ENCODE assay signal across 14 cellular contexts in genomic region chr22:20316844-20317401, GRCh38. TPM values are rescaled to one million over a fixed set of nuclear protein-coding genes. Genes with fewer than 3 reads are reported as not detected.
DNase-seq lines count a peak whose midpoint lies in the region; ATAC-seq and TF ChIP-seq lines count a peak whose summit lies in the region.
"Had no signal": no experiment of that assay in that cellular context is flagged by ENCODE, and none has a peak within 500 bp of the region (broad histone marks: within the 10 kb centered on the region; RNA-seq: fewer than 3 reads in every experiment).

No MANE protein-coding gene starts in this region.

- H3K27me3 ChIP-seq in BLaER1 (no peaks in the 10 kb centered on the region), DND-41 (ENCODE audit: insufficient read depth, low read length, poor library complexity) (no peaks in the 10 kb centered on the region)
- H3K27me3 ChIP-seq: colonic mucosa, thyroid gland had no signal

- no peak for TF ChIP-seq CTCF in DND-41 (IDR thresholded peaks at IDR 0.05; ENCODE audit: borderline replicate concordance, extremely low read depth, low read length, poor library complexity, severe bottlenecking)
- TF ChIP-seq CTCF in brain (conservative IDR thresholded peaks at IDR 0.05), result no peak
- no peak for TF ChIP-seq CTCF in nephron progenitor cell (IDR thresholded peaks at IDR 0.05)

- no peak overlapping the region for H2AFZ ChIP-seq in DND-41 (ENCODE audit: low read depth, low read length)

- ATAC-seq in DND-41 (ENCODE audit: insufficient read depth, low read depth) (no peak), GM18909 (IDR thresholded peaks at IDR 0.05; ENCODE audit: poor library complexity, unreplicated experiment) (no peak)
- ATAC-seq: activated CD4-positive, CD25-positive, alpha-beta regulatory T cell treated with anti-CD3 and anti-CD28 coated beads, Interleukin-2, amount 50 U/mL, for 24 hours had no signal

- H3K4me1 ChIP-seq in BLaER1 (peaks cover 71% of the 10 kb centered on the region), DND-41 (ENCODE audit: insufficient read depth, low read length) (peaks cover 47% of the 10 kb centered on the region)

- H3K4me3 ChIP-seq in BLaER1 (no peak overlapping the region), DND-41 (ENCODE audit: low read depth in 1 of 2, low read length in 2 of 2) (no peak overlapping the region)
- H3K4me3 ChIP-seq: colonic mucosa, thyroid gland had no signal

- H3K27me3 Mint-ChIP-seq in brain (peaks cover 12% of the 10 kb centered on the region), nephron progenitor cell (ENCODE audit: low read depth, poor library complexity) (no peaks in the 10 kb centered on the region)

- peak overlapping the region in 4 of 5 experiments; percentile 48 to 71 (median 63) for H3K27ac Mint-ChIP-seq in brain
- peak overlapping the region; percentile 45 for H3K27ac Mint-ChIP-seq in nephron progenitor cell

- H3K4me2 ChIP-seq in BLaER1 (peak overlapping the region; percentile 95), DND-41 (ENCODE audit: insufficient read depth, low read length) (peak overlapping the region; percentile 94; the same call in 1 of the 2 replicates)

- DNase-seq in DND-41 (no peak), nephron progenitor cell (no peak), ACHN (no peak), DMS53 (lab: John Stamatoyannopoulos, UW) (no peak)
- DNase-seq in activated effector memory CD4-positive, alpha-beta T cell treated with anti-CD3 and anti-CD28 coated beads, Interleukin-2, amount 50 U/mL, for 16 hours, result no peak
- DNase-seq: colonic mucosa, DMS153, MM.1S, NCI-H526 treated with DMSO at 0.1 percent for 48 hours, thyroid gland had no signal

- peaks cover 44% of the 10 kb centered on the region for H3K79me2 ChIP-seq in DND-41 (ENCODE audit: insufficient read depth, low read length)

- H4K20me1 ChIP-seq in BLaER1 (peaks cover 26% of the 10 kb centered on the region), DND-41 (ENCODE audit: insufficient read depth, low read length) (peaks cover 22% of the 10 kb centered on the region)

- H3K4me3 Mint-ChIP-seq in brain (peak overlapping the region; percentile 93 to 97 (median 95)), nephron progenitor cell (peak overlapping the region; percentile 12)

- H3K4me1 Mint-ChIP-seq in brain, result peaks cover 41% of the 10 kb centered on the region
- peaks cover 46% of the 10 kb centered on the region for H3K4me1 Mint-ChIP-seq in nephron progenitor cell

- H3K9ac ChIP-seq in BLaER1 (peak overlapping the region; percentile 38; the same call in 1 of the 2 replicates), DND-41 (ENCODE audit: low read depth, low read length) (0 out of 2 replicates have a peak overlapping the region, but pooled peaks have one; percentile 17)

- no peaks in the 10 kb centered on the region for H3K36me3 Mint-ChIP-seq in brain
- no peaks in the 10 kb centered on the region for H3K36me3 Mint-ChIP-seq in nephron progenitor cell (ENCODE audit: low read depth)

- H3K9me3 Mint-ChIP-seq in brain, result no peaks in the 10 kb centered on the region
- H3K9me3 Mint-ChIP-seq in nephron progenitor cell, result no peaks in the 10 kb centered on the region

- H3K9me3 ChIP-seq in BLaER1 (no peaks in the 10 kb centered on the region), DND-41 (ENCODE audit: insufficient read depth, low read length, severe bottlenecking) (no peaks in the 10 kb centered on the region)
- H3K9me3 ChIP-seq: colonic mucosa, thyroid gland had no signal

- H3K36me3 ChIP-seq in BLaER1 (peaks cover 6% of the 10 kb centered on the region; the same call in 1 of the 2 replicates), DND-41 (ENCODE audit: insufficient read depth, low read length) (peaks cover 8% of the 10 kb centered on the region; the same call in 1 of the 2 replicates)
- H3K36me3 ChIP-seq: colonic mucosa, thyroid gland had no signal

- in situ Hi-C loops in ACHN (cut with HindIII; ENCODE audit: low pct_ligation_motif_present, low pct_unique_long_range_greater_than_20kb, low sequenced_read_pairs), result no loop called here

- H3K27ac ChIP-seq in BLaER1 (peak overlapping the region; percentile 75), DND-41 (ENCODE audit: low read length) (no peak overlapping the region)
- H3K27ac ChIP-seq: colonic mucosa, thyroid gland had no signal

RNA-seq across cellular contexts. Expression of gene DGCR6L, which starts 2.9 kb away (rescaled TPM):
- 119 TPM for polyA plus RNA-seq in brain (ENCODE audit: insufficient read depth, low read depth, low replicate concordance)

RNA-seq across cellular contexts. Expression of gene RTN4R, which starts 48.8 kb away (rescaled TPM):
- 21.3 TPM for polyA plus RNA-seq in brain (ENCODE audit: insufficient read depth, low read depth, low replicate concordance)
